In genomic region chr14:101404426-101405170, GRCh38 we compare ENCODE assay signal across 15 cellular contexts.
DNase-seq lines count a peak whose midpoint lies in the region; TF ChIP-seq lines count a peak whose summit lies in the region.
"Had no signal": no experiment of that assay in that cellular context is flagged by ENCODE, and none has a peak within 500 bp of the region (broad histone marks: within the 10 kb centered on the region; RNA-seq: fewer than 3 reads in every experiment).

No MANE protein-coding gene starts in this region.

- H3K27ac ChIP-seq in endodermal cell (ENCODE audit: low read depth, low read length) (no peak overlapping the region), liver (ENCODE audit: low read depth in 1 of 2, low read length in 2 of 2) (peak overlapping the region; percentile 78 to 90)
- H3K27ac ChIP-seq: BLaER1 treated with 17β-estradiol and CSF1 and Interleukin-3, amounts not matched to agents 10 nM and 100 nM had no signal

- H3K4me1 ChIP-seq in endodermal cell (ENCODE audit: control insufficient read depth, insufficient read depth, low read length) (peaks cover 4% of the 10 kb centered on the region), liver (ENCODE audit: control insufficient read depth in 4 of 4, insufficient read depth in 4 of 4, low read length in 3 of 4) (peaks cover 3 to 10% (median 9%) of the 10 kb centered on the region in 4 donors)

- H3K4me3 Mint-ChIP-seq in activated CD4-positive, alpha-beta T cell treated with anti-CD3 and anti-CD28 coated beads, Interleukin-2, amount 10 ng/mL, durations not matched to agents 24 days and 14 days = no peak overlapping the region
- no peak overlapping the region for H3K4me3 Mint-ChIP-seq in endodermal cell
- H3K4me3 Mint-ChIP-seq: IgD-negative memory B cell had no signal

- peak; percentile 32 for DNase-seq in activated CD4-positive, alpha-beta T cell treated with anti-CD3 and anti-CD28 coated beads, Interleukin-2, amount 10 ng/mL, durations not matched to agents 24 days and 14 days
- no peak for DNase-seq in activated CD4-positive, alpha-beta T cell treated with anti-CD3 and anti-CD28 coated beads, Interleukin-2, amount 50 U/mL, for 1 hour
- peak; percentile 77 for DNase-seq in endodermal cell
- DNase-seq in NCI-H1436 (lab: John Stamatoyannopoulos, UW) = no peak
- no peak for DNase-seq in kidney tubule cell (ENCODE audit: low spot score)
- DNase-seq in NCI-H146 (lab: John Stamatoyannopoulos, UW) = no peak
- no peak for DNase-seq in hypothalamus (lab: John Stamatoyannopoulos, UW)
- DNase-seq: HCEC 1CT, NCI-H1694, NCI-H2171, SIG-M5, SW 1271 had no signal

- H3K36me3 Mint-ChIP-seq in activated CD4-positive, alpha-beta T cell treated with anti-CD3 and anti-CD28 coated beads, Interleukin-2, amount 10 ng/mL, durations not matched to agents 24 days and 14 days (ENCODE audit: low read depth) = no peaks in the 10 kb centered on the region
- H3K36me3 Mint-ChIP-seq in endodermal cell (ENCODE audit: low read depth) = no peaks in the 10 kb centered on the region

- TF ChIP-seq RAD21 in liver (IDR thresholded peaks at IDR 0.05) = no peak

- H3K4me1 Mint-ChIP-seq in activated CD4-positive, alpha-beta T cell treated with anti-CD3 and anti-CD28 coated beads, Interleukin-2, amount 10 ng/mL, durations not matched to agents 24 days and 14 days = peaks cover 2% of the 10 kb centered on the region
- peaks cover 16% of the 10 kb centered on the region for H3K4me1 Mint-ChIP-seq in endodermal cell

- WGBS in endodermal cell (ENCODE audit: insufficient coverage in 1 of 2, insufficient read length in 1 of 2), 2 experiments = 83 to 84% methylated on average over 9 to 11 of the region's 11 CpGs
- WGBS in liver = 51% methylated on average over 11 of the region's 11 CpGs

- TF ChIP-seq CTCF in endodermal cell (conservative IDR thresholded peaks at IDR 0.05) (peak; percentile 64), liver (IDR thresholded peaks at IDR 0.05; ENCODE audit: low read depth, low read length, missing input control) (no peak)

- H3K27ac Mint-ChIP-seq in activated CD4-positive, alpha-beta T cell treated with anti-CD3 and anti-CD28 coated beads, Interleukin-2, amount 10 ng/mL, durations not matched to agents 24 days and 14 days = no peak overlapping the region
- no peak overlapping the region for H3K27ac Mint-ChIP-seq in endodermal cell
- H3K27ac Mint-ChIP-seq: IgD-negative memory B cell had no signal

- H3K36me3 ChIP-seq in endodermal cell (ENCODE audit: control insufficient read depth, insufficient read depth, low read length) = no peaks in the 10 kb centered on the region
- no peaks in the 10 kb centered on the region for H3K36me3 ChIP-seq in liver (ENCODE audit: control insufficient read depth in 4 of 4, insufficient read depth in 3 of 4, low read depth in 1 of 4, low read length in 3 of 4)
- H3K36me3 ChIP-seq: BLaER1 treated with 17β-estradiol and CSF1 and Interleukin-3, amounts not matched to agents 10 nM and 100 nM had no signal

- H3K27me3 ChIP-seq in endodermal cell (ENCODE audit: control insufficient read depth, insufficient read depth, low read length, poor library complexity, severe bottlenecking) (no peaks in the 10 kb centered on the region), liver (ENCODE audit: control insufficient read depth in 4 of 4, insufficient read depth in 4 of 4, low read length in 3 of 4) (peaks cover 0 to 2% (median 0%) of the 10 kb centered on the region in 4 donors)

- peaks cover 26% of the 10 kb centered on the region for H3K27me3 Mint-ChIP-seq in activated CD4-positive, alpha-beta T cell treated with anti-CD3 and anti-CD28 coated beads, Interleukin-2, amount 10 ng/mL, durations not matched to agents 24 days and 14 days
- peaks cover 8% of the 10 kb centered on the region for H3K27me3 Mint-ChIP-seq in endodermal cell (ENCODE audit: insufficient read depth)

- H3K9me3 ChIP-seq in endodermal cell (ENCODE audit: control insufficient read depth, low read length) (no peaks in the 10 kb centered on the region), liver (ENCODE audit: control insufficient read depth in 4 of 4, low read length in 3 of 4) (no peaks in the 10 kb centered on the region)
- H3K9me3 ChIP-seq: BLaER1 treated with 17β-estradiol and CSF1 and Interleukin-3, amounts not matched to agents 10 nM and 100 nM had no signal

- H3K9ac ChIP-seq in endodermal cell (ENCODE audit: extremely low read depth, low read length, poor library complexity, severe bottlenecking) (no peak overlapping the region), liver (ENCODE audit: low read depth in 1 of 2, low read length in 2 of 2) (peak overlapping the region in 1 of 2 donors; percentile 17)
- H3K9ac ChIP-seq: BLaER1 treated with 17β-estradiol and CSF1 and Interleukin-3, amounts not matched to agents 10 nM and 100 nM had no signal

- no peaks in the 10 kb centered on the region for H3K9me3 Mint-ChIP-seq in activated CD4-positive, alpha-beta T cell treated with anti-CD3 and anti-CD28 coated beads, Interleukin-2, amount 10 ng/mL, durations not matched to agents 24 days and 14 days
- no peaks in the 10 kb centered on the region for H3K9me3 Mint-ChIP-seq in endodermal cell

- intact Hi-C loops in activated CD4-positive, alpha-beta T cell treated with anti-CD3 and anti-CD28 coated beads, Interleukin-2, amount 10 ng/mL, durations not matched to agents 24 days and 14 days (cut with micrococcal nuclease) = no loop called here

- H3K4me3 ChIP-seq in endodermal cell (ENCODE audit: low read length) = no peak overlapping the region
- no peak overlapping the region for H3K4me3 ChIP-seq in liver (ENCODE audit: low read depth in 1 of 3, low read length in 3 of 3)
- H3K4me3 ChIP-seq: BLaER1 treated with 17β-estradiol and CSF1 and Interleukin-3, amounts not matched to agents 10 nM and 100 nM had no signal

TF ChIP-seq in liver, 16 proteins besides CTCF, POLR2A, EP300 and RAD21:
- TF ChIP-seq HNF4A (conservative IDR thresholded peaks at IDR 0.05) (no peak), FOXA1 (IDR thresholded peaks at IDR 0.05) (no peak), TAF1 (conservative IDR thresholded peaks at IDR 0.05) (no peak), NR2F2 (IDR thresholded peaks at IDR 0.05) (no peak), FOXA2 (IDR thresholded peaks at IDR 0.05) (no peak), MAX (IDR thresholded peaks at IDR 0.05) (no peak), HNF4G (IDR thresholded peaks at IDR 0.05) (no peak), YY1 (IDR thresholded peaks at IDR 0.05) (no peak), GABPA (IDR thresholded peaks at IDR 0.05 in 1 of 2, conservative IDR thresholded peaks at IDR 0.05 in 1 of 2) (no peak)

Comparison
In these comparisons a context has a peak if more than half of its experiments do, and no peak if none do; other contexts are left out.
1. DNase-seq: peak in activated CD4-positive, alpha-beta T cell treated with anti-CD3 and anti-CD28 coated beads, Interleukin-2, amount 10 ng/mL, durations not matched to agents 24 days and 14 days (single experiment) and endodermal cell (single experiment); none in activated CD4-positive, alpha-beta T cell treated with anti-CD3 and anti-CD28 coated beads, Interleukin-2, amount 50 U/mL, for 1 hour (single experiment), NCI-H1436 (single experiment), kidney tubule cell (single experiment), NCI-H146 (single experiment) and hypothalamus (0 of 51).